In genomic region chr10:84237199-84238051, GRCh38 we compare ENCODE assay signal across 17 cellular contexts. TPM values are rescaled to one million over a fixed set of nuclear protein-coding genes. Genes with fewer than 3 reads are reported as not detected.
DNase-seq lines count a peak whose midpoint lies in the region; ATAC-seq and TF ChIP-seq lines count a peak whose summit lies in the region.
"Had no signal": no experiment of that assay in that cellular context is flagged by ENCODE, and none has a peak within 500 bp of the region (broad histone marks: within the 10 kb centered on the region; RNA-seq: fewer than 3 reads in every experiment).

No MANE protein-coding gene starts in this region.

- TF ChIP-seq CTCF in CD14-positive monocyte (IDR thresholded peaks at IDR 0.05) (peak; percentile 11), endothelial cell (IDR thresholded peaks at IDR 0.05; ENCODE audit: unreplicated experiment) (peak; percentile 79), lower lobe of right lung (IDR thresholded peaks at IDR 0.05) (peak; percentile 11)

- ATAC-seq in lower lobe of right lung: peak; percentile 14 to 18
- ATAC-seq: pancreas had no signal

- H3K4me1 ChIP-seq in lower lobe of right lung (no peaks in the 10 kb centered on the region), Karpas-422 (ENCODE audit: low read length) (no peaks in the 10 kb centered on the region)
- H3K4me1 ChIP-seq: pancreas, suprapubic skin had no signal

- H3K9me3 ChIP-seq in lower lobe of right lung (no peaks in the 10 kb centered on the region), Karpas-422 (ENCODE audit: low read length) (no peaks in the 10 kb centered on the region)
- H3K9me3 ChIP-seq: pancreas, suprapubic skin had no signal

- no peaks in the 10 kb centered on the region for H3K4me1 Mint-ChIP-seq in CD14-positive monocyte
- no peaks in the 10 kb centered on the region for H3K4me1 Mint-ChIP-seq in endothelial cell (ENCODE audit: unreplicated experiment)

- intact Hi-C loops in CD14-positive monocyte (cut with micrococcal nuclease) (no loop called here), lower lobe of right lung (cut with DNase I) (no loop called here)

- no peaks in the 10 kb centered on the region for H4K20me1 ChIP-seq in Karpas-422 (ENCODE audit: insufficient read depth, low read depth, low read length)

- H3K9ac ChIP-seq in Karpas-422 (ENCODE audit: low read length): no peak overlapping the region

- H3K36me3 Mint-ChIP-seq in CD14-positive monocyte: no peaks in the 10 kb centered on the region
- no peaks in the 10 kb centered on the region for H3K36me3 Mint-ChIP-seq in endothelial cell (ENCODE audit: low read depth, unreplicated experiment)

- H3K4me3 ChIP-seq in H7 (ENCODE audit: insufficient read depth, low read depth, low read length): no peak overlapping the region
- no peak overlapping the region for H3K4me3 ChIP-seq in lower lobe of right lung
- H3K4me3 ChIP-seq in Karpas-422 (ENCODE audit: low read length): no peak overlapping the region
- H3K4me3 ChIP-seq: pancreas, suprapubic skin had no signal

- H3K27me3 ChIP-seq in H7 (ENCODE audit: control insufficient read depth, insufficient read depth, low read length) (peaks cover 3% of the 10 kb centered on the region; the same call in 1 of the 2 replicates), lower lobe of right lung (ENCODE audit: low read depth) (peaks cover 5% of the 10 kb centered on the region), Karpas-422 (ENCODE audit: low read length) (no peaks in the 10 kb centered on the region)
- H3K27me3 ChIP-seq: pancreas had no signal

- DNase-seq in CD14-positive monocyte (ENCODE audit: low spot score) (no peak), H7 (peak; percentile 97), endothelial cell (ENCODE audit: low spot score) (peak; percentile 81), lower lobe of right lung (no peak), NCI-H1436 treated with DMSO at 0.1 percent for 48 hours (lab: John Stamatoyannopoulos, UW) (no peak), Karpas-422 (no peak), NCI-H1694 treated with DMSO at 0.1 percent for 48 hours (lab: John Stamatoyannopoulos, UW) (no peak)
- no peak for DNase-seq in activated CD8-positive, alpha-beta memory T cell treated with anti-CD3 and anti-CD28 coated beads, Interleukin-2, amount 50 U/mL, for 48 hours
- DNase-seq: activated CD4-positive, CD25-positive, alpha-beta regulatory T cell; activated T-cell treated with anti-CD3 and anti-CD28 coated beads, Interleukin-2, amount 50 U/mL, for 24 hours; midbrain; NCI-H187 treated with DMSO at 0.1 percent for 48 hours; NCI-H748 treated with DMSO at 0.1 percent for 48 hours; pancreas; T-helper 1 cell had no signal

- H3K36me3 ChIP-seq in H7 (replicated peaks; ENCODE audit: control insufficient read depth, insufficient read depth, low read length) (no peaks in the 10 kb centered on the region), lower lobe of right lung (no peaks in the 10 kb centered on the region), Karpas-422 (ENCODE audit: insufficient read depth, low read length) (no peaks in the 10 kb centered on the region)
- H3K36me3 ChIP-seq: pancreas, suprapubic skin had no signal

- H3K27me3 Mint-ChIP-seq in CD14-positive monocyte (ENCODE audit: low read depth in 3 of 3) (peaks cover 4 to 16% (median 14%) of the 10 kb centered on the region in 3 donors), endothelial cell (ENCODE audit: unreplicated experiment) (peaks cover 7% of the 10 kb centered on the region)

- H3K9me3 Mint-ChIP-seq in CD14-positive monocyte: peaks cover 0 to 8% (median 2%) of the 10 kb centered on the region in 7 donors
- H3K9me3 Mint-ChIP-seq in endothelial cell (ENCODE audit: unreplicated experiment): no peaks in the 10 kb centered on the region
- H3K9me3 Mint-ChIP-seq: activated T-cell treated with anti-CD3 and anti-CD28 coated beads, Interleukin-2, amount 50 U/mL, for 24 hours had no signal

- no peak overlapping the region for H3K27ac Mint-ChIP-seq in CD14-positive monocyte
- H3K27ac Mint-ChIP-seq in endothelial cell (ENCODE audit: unreplicated experiment): no peak overlapping the region
- H3K27ac Mint-ChIP-seq: activated T-cell treated with anti-CD3 and anti-CD28 coated beads, Interleukin-2, amount 50 U/mL, for 24 hours had no signal

- no peak overlapping the region for H2AFZ ChIP-seq in Karpas-422 (ENCODE audit: low read length)

- H3K79me2 ChIP-seq in Karpas-422 (ENCODE audit: low read length): no peaks in the 10 kb centered on the region

- H3K27ac ChIP-seq in lower lobe of right lung (no peak overlapping the region), Karpas-422 (ENCODE audit: low read length) (no peak overlapping the region)
- H3K27ac ChIP-seq: pancreas, RWPE1, suprapubic skin had no signal

- H3K9me2 ChIP-seq in Karpas-422 (replicated peaks; ENCODE audit: insufficient read depth, low read length): no peaks in the 10 kb centered on the region

- H3K4me3 Mint-ChIP-seq in CD14-positive monocyte (peak overlapping the region in 1 of 2 donors; percentile 26), endothelial cell (ENCODE audit: unreplicated experiment) (no peak overlapping the region)
- H3K4me3 Mint-ChIP-seq: activated T-cell treated with anti-CD3 and anti-CD28 coated beads, Interleukin-2, amount 50 U/mL, for 24 hours had no signal

- H3K4me2 ChIP-seq in Karpas-422 (ENCODE audit: low read depth, low read length, poor library complexity, severe bottlenecking): no peak overlapping the region

RNA-seq across cellular contexts. Expression of gene LRIT1, which starts 3.9 kb away (rescaled TPM):
- not detected for polyA plus RNA-seq in CD14-positive monocyte
- not detected in 2 replicates for total RNA-seq in H7 (2014; rRNA removed; shearing (Covaris generic))
- total RNA-seq in endothelial cell (ENCODE audit: unreplicated experiment): not detected
- not detected for total RNA-seq in lower lobe of right lung
- not detected in 2 replicates for total RNA-seq in Karpas-422 (2014; rRNA removed; shearing (Covaris generic); ENCODE audit: low replicate concordance)
- total RNA-seq: pancreas, suprapubic skin had no signal
- polyA plus RNA-seq: pancreas had no signal

RNA-seq across cellular contexts. Expression of gene RGR, which starts 7.4 kb away (rescaled TPM):
- not detected for polyA plus RNA-seq in CD14-positive monocyte
- not detected in 2 replicates for total RNA-seq in H7 (2014; rRNA removed; shearing (Covaris generic))
- total RNA-seq in endothelial cell (ENCODE audit: unreplicated experiment): not detected
- not detected for total RNA-seq in lower lobe of right lung
- not detected in 2 replicates for total RNA-seq in Karpas-422 (2014; rRNA removed; shearing (Covaris generic); ENCODE audit: low replicate concordance)
- total RNA-seq: pancreas, suprapubic skin had no signal
- polyA plus RNA-seq: pancreas had no signal

RNA-seq across cellular contexts. Expression of gene LRIT2, which starts 12.1 kb away (rescaled TPM):
- not detected for polyA plus RNA-seq in CD14-positive monocyte
- not detected in 2 replicates for total RNA-seq in H7 (2014; rRNA removed; shearing (Covaris generic))
- total RNA-seq in endothelial cell (ENCODE audit: unreplicated experiment) (not detected), lower lobe of right lung (not detected)
- total RNA-seq in Karpas-422 (2014; rRNA removed; shearing (Covaris generic); ENCODE audit: low replicate concordance): not detected in 2 replicates
- total RNA-seq: pancreas, suprapubic skin had no signal
- polyA plus RNA-seq: pancreas had no signal

RNA-seq across cellular contexts. Expression of gene CDHR1, which starts 43.1 kb away (rescaled TPM):
- polyA plus RNA-seq in CD14-positive monocyte: not detected
- 0.90 and 1.7 TPM in 2 replicates for total RNA-seq in H7 (2014; rRNA removed; shearing (Covaris generic))
- total RNA-seq in endothelial cell (ENCODE audit: unreplicated experiment): 1.3 TPM
- 0.24 TPM for total RNA-seq in lower lobe of right lung
- not detected in 2 replicates for total RNA-seq in Karpas-422 (2014; rRNA removed; shearing (Covaris generic); ENCODE audit: low replicate concordance)

Comparison
In these comparisons a context has a peak if more than half of its experiments do, and no peak if none do; other contexts are left out.
1. DNase-seq: peak in H7 (single experiment) and endothelial cell (single experiment); none in CD14-positive monocyte (single experiment), lower lobe of right lung (single experiment), NCI-H1436 treated with DMSO at 0.1 percent for 48 hours (single experiment), activated CD8-positive, alpha-beta memory T cell treated with anti-CD3 and anti-CD28 coated beads, Interleukin-2, amount 50 U/mL, for 48 hours (single experiment), Karpas-422 (single experiment) and NCI-H1694 treated with DMSO at 0.1 percent for 48 hours (single experiment).
2. CTCF ChIP-seq: peak in every context shown above with its lines; median percentile 79 in endothelial cell; 11 in CD14-positive monocyte; 11 in lower lobe of right lung.